In genomic region chr13:31409678-31410356, GRCh38 we compare ENCODE assay signal across 13 cellular contexts.
DNase-seq lines count a peak whose midpoint lies in the region; ATAC-seq and TF ChIP-seq lines count a peak whose summit lies in the region.
"Had no signal": no experiment of that assay in that cellular context is flagged by ENCODE, and none has a peak within 500 bp of the region (broad histone marks: within the 10 kb centered on the region; RNA-seq: fewer than 3 reads in every experiment).

No MANE protein-coding gene starts in this region.

- no peak overlapping the region for H3K4me3 ChIP-seq in breast epithelium
- no peak overlapping the region for H3K4me3 ChIP-seq in esophagus muscularis mucosa
- H3K4me3 ChIP-seq: BLaER1 treated with 17β-estradiol and CSF1 and Interleukin-3, amounts not matched to agents 10 nM and 100 nM had no signal

- TF ChIP-seq EP300 in esophagus muscularis mucosa (IDR thresholded peaks at IDR 0.05): no peak

- ATAC-seq in stimulated activated naive B cell treated with anti-CD40 and anti-IgM and Interleukin-4, amounts not matched to agents 10 μg/mL and 1 μg/mL and 100 μg/mL, for 72 hours (replicated peaks): peak; percentile 50 to 53
- no peak for ATAC-seq in GM21717 (IDR thresholded peaks at IDR 0.05; ENCODE audit: unreplicated experiment)

- H3K4me1 ChIP-seq in breast epithelium (no peaks in the 10 kb centered on the region), esophagus muscularis mucosa (no peaks in the 10 kb centered on the region)
- H3K4me1 ChIP-seq: BLaER1 treated with 17β-estradiol and CSF1 and Interleukin-3, amounts not matched to agents 10 nM and 100 nM had no signal

- no peak for TF ChIP-seq CTCF in MCF 10A (IDR thresholded peaks at IDR 0.05; ENCODE audit: unreplicated experiment)
- TF ChIP-seq CTCF in breast epithelium (IDR thresholded peaks at IDR 0.05): no peak
- TF ChIP-seq CTCF in esophagus muscularis mucosa (IDR thresholded peaks at IDR 0.05): no peak

- H3K27me3 Mint-ChIP-seq in MCF 10A (ENCODE audit: insufficient read depth, unreplicated experiment): peaks cover 12% of the 10 kb centered on the region
- peaks cover 0 to 5% of the 10 kb centered on the region in 2 donors for H3K27me3 Mint-ChIP-seq in stimulated activated naive B cell treated with anti-CD40 and anti-IgM and Interleukin-4, amounts not matched to agents 10 μg/mL and 1 μg/mL and 100 μg/mL, for 72 hours

- H3K4me1 Mint-ChIP-seq in MCF 10A (ENCODE audit: insufficient read depth, unreplicated experiment): no peaks in the 10 kb centered on the region
- H3K4me1 Mint-ChIP-seq in stimulated activated naive B cell treated with anti-CD40 and anti-IgM and Interleukin-4, amounts not matched to agents 10 μg/mL and 1 μg/mL and 100 μg/mL, for 72 hours: no peaks in the 10 kb centered on the region

- no peaks in the 10 kb centered on the region for H3K27me3 ChIP-seq in breast epithelium
- H3K27me3 ChIP-seq in esophagus muscularis mucosa: peaks cover 0 to 4% (median 0%) of the 10 kb centered on the region in 4 donors
- H3K27me3 ChIP-seq: BLaER1 treated with 17β-estradiol and CSF1 and Interleukin-3, amounts not matched to agents 10 nM and 100 nM had no signal

- TF ChIP-seq POLR2A in breast epithelium (IDR thresholded peaks at IDR 0.05): no peak
- TF ChIP-seq POLR2A in esophagus muscularis mucosa (IDR thresholded peaks at IDR 0.05; ENCODE audit: low read depth): no peak

- no peaks in the 10 kb centered on the region for H3K9me3 Mint-ChIP-seq in MCF 10A (ENCODE audit: unreplicated experiment)
- no peaks in the 10 kb centered on the region for H3K9me3 Mint-ChIP-seq in stimulated activated naive B cell treated with anti-CD40 and anti-IgM and Interleukin-4, amounts not matched to agents 10 μg/mL and 1 μg/mL and 100 μg/mL, for 72 hours

- H3K36me3 Mint-ChIP-seq in MCF 10A (ENCODE audit: insufficient read depth, unreplicated experiment): no peaks in the 10 kb centered on the region
- H3K36me3 Mint-ChIP-seq in stimulated activated naive B cell treated with anti-CD40 and anti-IgM and Interleukin-4, amounts not matched to agents 10 μg/mL and 1 μg/mL and 100 μg/mL, for 72 hours: no peaks in the 10 kb centered on the region

- CTCF ChIA-PET in MCF 10A (lab: Yijun Ruan, JAX): interaction anchor here (0.6 to 11.2 kb wide), 13 partner anchors 13 to 190 kb away, joined by 3 to 148 read pairs (median 3); no protein-coding TSS in a partner anchor

- 61% methylated on average over 6 of the region's 6 CpGs for WGBS in esophagus muscularis mucosa

- no peaks in the 10 kb centered on the region for H3K36me3 ChIP-seq in breast epithelium
- no peaks in the 10 kb centered on the region for H3K36me3 ChIP-seq in esophagus muscularis mucosa
- H3K36me3 ChIP-seq: BLaER1 treated with 17β-estradiol and CSF1 and Interleukin-3, amounts not matched to agents 10 nM and 100 nM had no signal

- no TSS peak for BruUV-seq in MCF 10A (replicated peaks; lab: Mats Ljungman, UMichigan)

- no peak overlapping the region for H3K27ac Mint-ChIP-seq in MCF 10A (ENCODE audit: low read depth, unreplicated experiment)
- no peak overlapping the region for H3K27ac Mint-ChIP-seq in stimulated activated naive B cell treated with anti-CD40 and anti-IgM and Interleukin-4, amounts not matched to agents 10 μg/mL and 1 μg/mL and 100 μg/mL, for 72 hours

- H3K9me3 ChIP-seq in breast epithelium: no peaks in the 10 kb centered on the region
- no peaks in the 10 kb centered on the region for H3K9me3 ChIP-seq in esophagus muscularis mucosa
- H3K9me3 ChIP-seq: BLaER1 treated with 17β-estradiol and CSF1 and Interleukin-3, amounts not matched to agents 10 nM and 100 nM had no signal

- H3K27ac ChIP-seq in breast epithelium: no peak overlapping the region
- H3K27ac ChIP-seq in esophagus muscularis mucosa (replicated peaks in 1 of 4): peak overlapping the region in 1 of 4 donors; percentile 38
- H3K27ac ChIP-seq: BLaER1 treated with 17β-estradiol and CSF1 and Interleukin-3, amounts not matched to agents 10 nM and 100 nM had no signal

- intact Hi-C loops in MCF 10A (cut with micrococcal nuclease): loop anchor here (5.0 kb wide), 1 partner anchor 173 kb away; no protein-coding TSS in a partner anchor
- intact Hi-C loops in breast epithelium (cut with DNase I; ENCODE audit: low total_unique reads): no loop called here
- intact Hi-C loops in esophagus muscularis mucosa (cut with DNase I): no loop called here

- POLR2A ChIA-PET in MCF 10A (lab: Yijun Ruan, JAX): interaction anchor here (0.6 kb wide), 1 partner anchor 37 kb away, joined by 3 read pairs; no protein-coding TSS in a partner anchor

- H3K4me3 Mint-ChIP-seq in MCF 10A (ENCODE audit: unreplicated experiment): no peak overlapping the region
- H3K4me3 Mint-ChIP-seq in stimulated activated naive B cell treated with anti-CD40 and anti-IgM and Interleukin-4, amounts not matched to agents 10 μg/mL and 1 μg/mL and 100 μg/mL, for 72 hours: no peak overlapping the region

- DNase-seq in MCF 10A (ENCODE audit: unreplicated experiment): peak; percentile 16
- no peak for DNase-seq in breast epithelium (ENCODE audit: low spot score in 2 of 2)
- DNase-seq in OCI-M1 (lab: John Stamatoyannopoulos, UW): peak; percentile 5
- peak; percentile 45 for DNase-seq in esophagus muscularis mucosa (ENCODE audit: extremely low spot score)
- no peak for DNase-seq in stimulated activated naive B cell treated with anti-CD40 and anti-IgM and Interleukin-4, amounts not matched to agents 10 μg/mL and 1 μg/mL and 100 μg/mL, for 72 hours
- no peak for DNase-seq in HPDE6-E6E7 (ENCODE audit: extremely low spot score)
- no peak for DNase-seq in AG08396 (ENCODE audit: low spot score)
- DNase-seq: activated CD8-positive, alpha-beta memory T cell treated with anti-CD3 and anti-CD28 coated beads, Interleukin-2, amount 50 U/mL, for 48 hours; NCI-H524 treated with DMSO at 0.1 percent for 48 hours; posterior cingulate gyrus; stimulated activated CD4-positive, alpha-beta T cell treated with anti-CD3 and anti-CD28 coated beads, Interleukin-4, amount 100 ng/mL, for 4 hours had no signal

Comparison
In these comparisons a context has a peak if more than half of its experiments do, and no peak if none do; other contexts are left out.
1. DNase-seq: peak in MCF 10A (single experiment), OCI-M1 (single experiment) and esophagus muscularis mucosa (single experiment); none in breast epithelium (0 of 2), stimulated activated naive B cell treated with anti-CD40 and anti-IgM and Interleukin-4, amounts not matched to agents 10 μg/mL and 1 μg/mL and 100 μg/mL, for 72 hours (single experiment), HPDE6-E6E7 (single experiment) and AG08396 (single experiment).